Comparison of ENCODE assay signal across 24 cellular contexts in the genomic region with DNA sequence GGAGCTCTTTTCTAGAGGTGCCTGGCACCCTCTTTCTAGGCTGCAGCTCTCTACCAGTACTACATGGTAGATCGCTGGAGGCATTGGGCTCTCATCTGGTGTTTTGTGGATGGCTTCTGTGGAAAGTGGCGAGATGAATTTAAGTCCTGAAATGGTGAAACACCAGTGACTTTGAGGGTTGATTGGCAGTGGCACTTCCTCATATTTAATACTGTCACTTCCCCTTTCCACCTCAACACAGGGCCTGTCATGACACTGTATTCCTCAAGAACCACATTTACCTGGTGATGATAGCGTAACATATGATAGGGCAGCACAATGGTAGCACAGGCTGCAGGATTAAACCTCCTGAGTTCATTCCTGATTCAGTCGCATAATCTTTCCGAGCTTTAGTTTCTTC.
DNase-seq lines count a peak whose midpoint lies in the region; ATAC-seq, FAIRE-seq and TF ChIP-seq lines count a peak whose summit lies in the region.
"Had no signal": no experiment of that assay in that cellular context is flagged by ENCODE, and none has a peak within 500 bp of the region (broad histone marks: within the 10 kb centered on the region; RNA-seq: fewer than 3 reads in every experiment).

No MANE protein-coding gene starts in this region.

- TF ChIP-seq RAD21 in GM12878 (IDR thresholded peaks at IDR 0.05; ENCODE audit: insufficient read depth, low read depth, low read length), result no peak

- in situ Hi-C loops in GM12878 (cut with MboI), result no loop called here

- H3K27me3 ChIP-seq in GM12878 (replicated peaks in 1 of 2; ENCODE audit: control insufficient read depth in 2 of 2, insufficient read depth in 2 of 2, low read length in 1 of 2) (no peaks in the 10 kb centered on the region), upper lobe of right lung (no peaks in the 10 kb centered on the region)
- H3K27me3 ChIP-seq: BE2C, dorsolateral prefrontal cortex, heart right ventricle, neural progenitor cell, sigmoid colon, upper lobe of left lung had no signal

- H3K4me1 Mint-ChIP-seq in activated CD4-positive, alpha-beta T cell treated with anti-CD3 and anti-CD28 coated beads, Interleukin-2, amount 10 ng/mL, durations not matched to agents 24 days and 14 days, result peaks cover 13% of the 10 kb centered on the region
- H3K4me1 Mint-ChIP-seq: neural progenitor cell had no signal

- no peak overlapping the region for H3K9ac ChIP-seq in GM12878 (ENCODE audit: control insufficient read depth, insufficient read depth, low read length)
- H3K9ac ChIP-seq: neural progenitor cell had no signal

- FAIRE-seq in GM12878 (lab: Jason Lieb, UNC), result no peak
- FAIRE-seq: HTR-8/SVneo, TTC549 had no signal

- SMC1A ChIA-PET in GM12878 (lab: Charles Lee; ENCODE audit: uncharacterized antibody, unreplicated experiment), result interaction anchor here (0.6 kb wide), 1 partner anchor 338 kb away, joined by 3 read pairs; no protein-coding TSS in a partner anchor

- H3K27me3 Mint-ChIP-seq in activated CD4-positive, alpha-beta T cell treated with anti-CD3 and anti-CD28 coated beads, Interleukin-2, amount 10 ng/mL, durations not matched to agents 24 days and 14 days, result no peaks in the 10 kb centered on the region
- H3K27me3 Mint-ChIP-seq: activated naive CD4-positive, alpha-beta T cell treated with anti-CD3 and anti-CD28 coated beads, Interleukin-2, amount 10 ng/mL, durations not matched to agents 7 days and 5 days had no signal

- H3K4me3 ChIP-seq in NB4 (ENCODE audit: low read depth, low read length), result no peak overlapping the region
- H3K4me3 ChIP-seq in GM12878, result no peak overlapping the region
- no peak overlapping the region for H3K4me3 ChIP-seq in upper lobe of right lung
- H3K4me3 ChIP-seq: dorsolateral prefrontal cortex, heart right ventricle, left ventricle myocardium inferior, neural progenitor cell, sigmoid colon, upper lobe of left lung had no signal

- WGBS in GM12878 (ENCODE audit: insufficient coverage, insufficient replicate concordance, low lambda C conversion rate, missing lambda C conversion rate), result 81% methylated on average over 5 of the region's 5 CpGs

- H3K4me3 Mint-ChIP-seq in activated CD4-positive, alpha-beta T cell treated with anti-CD3 and anti-CD28 coated beads, Interleukin-2, amount 10 ng/mL, durations not matched to agents 24 days and 14 days, result no peak overlapping the region
- H3K4me3 Mint-ChIP-seq: activated naive CD4-positive, alpha-beta T cell treated with anti-CD3 and anti-CD28 coated beads, Interleukin-2, amount 10 ng/mL, durations not matched to agents 7 days and 5 days; neural progenitor cell had no signal

- H3K9me3 ChIP-seq in GM12878 (replicated peaks; ENCODE audit: control insufficient read depth, insufficient read depth, low read length) (no peaks in the 10 kb centered on the region; the same call in 1 of the 3 replicates), upper lobe of right lung (no peaks in the 10 kb centered on the region)
- H3K9me3 ChIP-seq: BE2C, heart right ventricle, left ventricle myocardium inferior, sigmoid colon, upper lobe of left lung had no signal

- H3K27ac Mint-ChIP-seq in activated CD4-positive, alpha-beta T cell treated with anti-CD3 and anti-CD28 coated beads, Interleukin-2, amount 10 ng/mL, durations not matched to agents 24 days and 14 days, result no peak overlapping the region
- H3K27ac Mint-ChIP-seq: activated naive CD4-positive, alpha-beta T cell treated with anti-CD3 and anti-CD28 coated beads, Interleukin-2, amount 10 ng/mL, durations not matched to agents 7 days and 5 days; neural progenitor cell had no signal

- no peaks in the 10 kb centered on the region for H3K9me3 Mint-ChIP-seq in activated CD4-positive, alpha-beta T cell treated with anti-CD3 and anti-CD28 coated beads, Interleukin-2, amount 10 ng/mL, durations not matched to agents 24 days and 14 days
- H3K9me3 Mint-ChIP-seq: activated naive CD4-positive, alpha-beta T cell treated with anti-CD3 and anti-CD28 coated beads, Interleukin-2, amount 10 ng/mL, durations not matched to agents 7 days and 5 days; neural progenitor cell had no signal

- ATAC-seq in GM12878 (no peak), upper lobe of right lung (peak; percentile 68), GM18519 (IDR thresholded peaks at IDR 0.05; ENCODE audit: low FRiP score, unreplicated experiment) (no peak), HG02571 (IDR thresholded peaks at IDR 0.05; ENCODE audit: unreplicated experiment) (no peak)
- ATAC-seq: heart right ventricle had no signal

- no peaks in the 10 kb centered on the region; the same call in 1 of the 2 replicates for H3K79me2 ChIP-seq in GM12878 (ENCODE audit: control insufficient read depth, insufficient read depth, low read length)

- no peak overlapping the region for H2AFZ ChIP-seq in GM12878 (ENCODE audit: control insufficient read depth, low read depth, low read length)
- H2AFZ ChIP-seq: neural progenitor cell had no signal

- peak; percentile 41 for DNase-seq in activated CD4-positive, alpha-beta T cell treated with anti-CD3 and anti-CD28 coated beads, Interleukin-2, amount 10 ng/mL, durations not matched to agents 24 days and 14 days
- DNase-seq in activated CD4-positive, alpha-beta T cell treated with anti-CD3 and anti-CD28 coated beads for 1 hour, result no peak
- DNase-seq in NB4 (ENCODE audit: low read depth) (peak; percentile 87), GM12878 (ENCODE audit: low read depth, low spot score) (no peak), upper lobe of right lung (no peak), NCI-H1694 treated with DMSO at 0.1 percent for 48 hours (lab: John Stamatoyannopoulos, UW) (no peak)
- DNase-seq: activated CD4-positive, alpha-beta T cell treated with anti-CD3 and anti-CD28 coated beads for 48 hours; activated naive CD4-positive, alpha-beta T cell treated with anti-CD3 and anti-CD28 coated beads, Interleukin-2, amount 10 ng/mL, durations not matched to agents 7 days and 5 days; BE2C; central memory CD4-positive, alpha-beta T cell; dorsolateral prefrontal cortex; heart right ventricle; left ventricle myocardium inferior; NCI-H446 treated with DMSO at 0.1 percent for 48 hours; Right ventricle myocardium superior; sigmoid colon; stimulated activated CD4-positive, alpha-beta T cell treated with anti-CD3 and anti-CD28 coated beads, Interleukin-15, amount 100 ng/mL, for 24 hours; stimulated activated CD8-positive, alpha-beta memory T cell treated with anti-CD3 and anti-CD28 coated beads, Interleukin-4, amount 100 ng/mL, for 48 hours; upper lobe of left lung had no signal

- no peak for TF ChIP-seq POLR2A in NB4 (IDR thresholded peaks at IDR 0.05; ENCODE audit: extremely low read depth, insufficient read length)
- no peak for TF ChIP-seq POLR2A in GM12878 (IDR thresholded peaks at IDR 0.05; ENCODE audit: low read depth, low read length)

- no peak for TF ChIP-seq EP300 in GM12878 (IDR thresholded peaks at IDR 0.05; ENCODE audit: borderline replicate concordance in 1 of 2, control insufficient read depth in 1 of 2, low read depth in 2 of 2, low read length in 2 of 2)

- H3K36me3 ChIP-seq in GM12878 (ENCODE audit: control insufficient read depth in 2 of 2, insufficient read depth in 2 of 2, low read length in 1 of 2) (peaks cover 1 to 8% of the 10 kb centered on the region in 2 experiments; a peak in 2 of 4 replicates), upper lobe of right lung (peaks cover 26% of the 10 kb centered on the region)
- H3K36me3 ChIP-seq: BE2C, neural progenitor cell had no signal

- intact Hi-C loops in activated CD4-positive, alpha-beta T cell treated with anti-CD3 and anti-CD28 coated beads, Interleukin-2, amount 10 ng/mL, durations not matched to agents 24 days and 14 days (cut with micrococcal nuclease), result loop anchor here (5.0 to 10.0 kb wide), 3 partner anchors 133 to 1085 kb away; partner anchors contain the start of gene KDM4C
- intact Hi-C loops in GM12878 (cut with micrococcal nuclease; ENCODE audit: unreplicated experiment) (no loop called here), upper lobe of right lung (cut with DNase I) (no loop called here)

- BruUV-seq in GM12878 (replicated peaks; lab: Mats Ljungman, UMichigan), result no TSS peak

- peaks cover 37% of the 10 kb centered on the region for H3K36me3 Mint-ChIP-seq in activated CD4-positive, alpha-beta T cell treated with anti-CD3 and anti-CD28 coated beads, Interleukin-2, amount 10 ng/mL, durations not matched to agents 24 days and 14 days (ENCODE audit: low read depth)

- no peak for TF ChIP-seq CTCF in NB4 (IDR thresholded peaks at IDR 0.05; ENCODE audit: low read depth, low read length)
- no peak for TF ChIP-seq CTCF in GM12878 (IDR thresholded peaks at IDR 0.05 in 2 of 3, conservative IDR thresholded peaks at IDR 0.05 in 1 of 3; ENCODE audit: control insufficient read depth in 2 of 3, extremely low read depth in 1 of 3, insufficient read depth in 1 of 3, low read depth in 3 of 3, low read length in 3 of 3)
- no peak for TF ChIP-seq CTCF in upper lobe of right lung (IDR thresholded peaks at IDR 0.05)

- RAD21 ChIA-PET in GM12878 (lab: Charles Lee; ENCODE audit: unreplicated experiment), result no interaction called here

- POLR2A ChIA-PET in GM12878 (lab: Charles Lee), result interaction anchor here (1.3 kb wide), 1 partner anchor 27 kb away, joined by 3 read pairs; no protein-coding TSS in a partner anchor

- no peak overlapping the region for H3K4me2 ChIP-seq in GM12878 (ENCODE audit: control insufficient read depth, insufficient read depth)
- H3K4me2 ChIP-seq: neural progenitor cell had no signal

- H3K4me1 ChIP-seq in GM12878 (ENCODE audit: control insufficient read depth, insufficient read depth, low read length) (peaks cover 26% of the 10 kb centered on the region), upper lobe of right lung (peaks cover 4% of the 10 kb centered on the region)
- H3K4me1 ChIP-seq: BE2C, heart right ventricle, left ventricle myocardium inferior, neural progenitor cell, sigmoid colon, upper lobe of left lung had no signal

- no peaks in the 10 kb centered on the region for H4K20me1 ChIP-seq in GM12878 (ENCODE audit: control insufficient read depth, insufficient read depth)

- CTCF ChIA-PET in GM12878 (lab: Yijun Ruan, JAX), result interaction anchor here (0.6 kb wide), 1 partner anchor 490 kb away, joined by 3 read pairs; no protein-coding TSS in a partner anchor

- H3K27ac ChIP-seq in GM12878 (ENCODE audit: control insufficient read depth, insufficient read depth) (no peak overlapping the region), upper lobe of right lung (no peak overlapping the region)
- H3K27ac ChIP-seq: dorsolateral prefrontal cortex, heart right ventricle, left ventricle myocardium inferior, neural progenitor cell, sigmoid colon, upper lobe of left lung had no signal

Comparison
In these comparisons a context has a peak if more than half of its experiments do, and no peak if none do; other contexts are left out.
1. DNase-seq: peak in activated CD4-positive, alpha-beta T cell treated with anti-CD3 and anti-CD28 coated beads, Interleukin-2, amount 10 ng/mL, durations not matched to agents 24 days and 14 days (single experiment) and NB4 (single experiment); none in activated CD4-positive, alpha-beta T cell treated with anti-CD3 and anti-CD28 coated beads for 1 hour (single experiment), GM12878 (single experiment), upper lobe of right lung (single experiment) and NCI-H1694 treated with DMSO at 0.1 percent for 48 hours (single experiment).